Comparison of ENCODE assay signal across 9 cellular contexts in the genomic region with DNA sequence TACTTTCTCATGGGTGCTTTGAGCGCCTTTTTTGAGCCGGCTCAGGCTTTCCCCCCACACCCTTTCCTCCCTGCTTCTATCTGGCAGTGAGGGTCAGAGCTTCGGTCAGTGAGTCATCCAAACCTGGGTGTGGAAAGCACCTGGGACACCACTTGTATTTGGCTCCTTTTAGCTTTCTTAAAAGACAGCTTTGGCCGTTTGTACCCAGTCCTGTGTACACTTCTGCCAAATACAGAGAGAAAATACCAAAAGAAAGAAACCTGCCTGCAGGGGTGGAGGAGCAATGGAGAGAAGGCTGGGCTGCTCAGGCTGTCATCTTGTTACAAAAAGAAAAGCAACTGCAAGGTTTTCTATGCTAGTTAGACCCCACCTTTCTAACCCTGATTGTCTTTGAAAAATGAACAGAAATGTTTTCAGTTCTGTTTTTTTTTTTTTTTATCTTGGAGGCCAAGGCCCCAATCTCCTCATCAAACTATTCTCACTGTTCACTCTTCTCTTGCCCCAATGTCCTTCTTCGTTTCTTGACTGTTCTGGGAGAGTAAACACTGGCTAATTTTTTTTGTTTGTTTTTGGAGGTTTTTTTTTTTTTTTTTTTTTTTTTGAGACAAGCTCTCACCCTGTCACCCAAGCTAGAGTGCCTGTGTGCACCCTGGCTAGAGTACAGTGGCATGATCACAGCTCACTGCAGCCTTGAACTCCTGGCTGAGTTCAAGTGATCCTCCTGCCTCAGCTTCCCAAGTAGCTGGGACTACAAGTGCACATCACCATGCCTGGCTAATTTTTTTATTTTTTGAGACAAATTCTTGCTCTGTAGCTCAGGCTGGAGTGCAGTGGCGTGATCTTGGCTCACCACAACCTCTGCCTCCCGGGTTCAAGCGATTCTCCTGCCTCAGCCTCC.
A peak's percentile ranks its signal among the peaks of the same experiment; 100 is the strongest.
DNase-seq lines count a peak whose midpoint lies in the region; ATAC-seq and TF ChIP-seq lines count a peak whose summit lies in the region.
"Had no signal": no experiment of that assay in that cellular context is flagged by ENCODE, and none has a peak within 500 bp of the region (broad histone marks: within the 10 kb centered on the region; RNA-seq: fewer than 3 reads in every experiment).

No MANE protein-coding gene starts in this region.

- peaks cover 36% of the 10 kb centered on the region for H3K36me3 ChIP-seq in left ventricle myocardium inferior
- peaks cover 5 to 27% of the 10 kb centered on the region in 2 donors for H3K36me3 ChIP-seq in esophagus (ENCODE audit: control insufficient read depth in 2 of 2, insufficient read depth in 2 of 2, low read length in 1 of 2)

- TF ChIP-seq CTCF in left ventricle myocardium inferior (IDR thresholded peaks at IDR 0.05; ENCODE audit: borderline replicate concordance): no peak

- H3K27ac ChIP-seq in left ventricle myocardium inferior (replicated peaks) (peak overlapping the region; percentile 24), esophagus (ENCODE audit: low read depth in 2 of 2, low read length in 1 of 2) (peak overlapping the region; percentile 77 to 97)

- H3K9me3 ChIP-seq in left ventricle myocardium inferior (replicated peaks) (no peaks in the 10 kb centered on the region), esophagus (ENCODE audit: control insufficient read depth in 2 of 2, insufficient read depth in 1 of 2, low read depth in 1 of 2, low read length in 1 of 2) (no peaks in the 10 kb centered on the region)

- H3K4me3 ChIP-seq in left ventricle myocardium inferior (no peak overlapping the region), esophagus (ENCODE audit: low read depth in 1 of 2, low read length in 2 of 2) (no peak overlapping the region)

- intact Hi-C loops in left ventricle myocardium inferior (cut with micrococcal nuclease) (loop anchor here (10.0 kb wide), 1 partner anchor 512 kb away; no protein-coding TSS in a partner anchor), left ventricle myocardium superior (cut with micrococcal nuclease) (no loop called here)

- 52% methylated on average over 8 of the region's 8 CpGs for WGBS in esophagus, 2 donors

- DNase-seq in left ventricle myocardium inferior: no peak
- no peak for DNase-seq in left ventricle myocardium superior
- DNase-seq in anterior cingulate cortex (lab: John Stamatoyannopoulos, UW): no peak
- DNase-seq in GM03348 (ENCODE audit: low spot score): no peak
- DNase-seq in NCI-H774 (lab: John Stamatoyannopoulos, UW): no peak
- DNase-seq in NCI-H187 treated with DMSO at 0.1 percent for 48 hours (lab: John Stamatoyannopoulos, UW): no peak
- DNase-seq: activated CD4-positive, alpha-beta T cell treated with anti-CD3 and anti-CD28 coated beads, Interleukin-2, amount 50 U/mL, for 48 hours had no signal

- no peak for ATAC-seq in left ventricle myocardium superior
- ATAC-seq in HG03521 (IDR thresholded peaks at IDR 0.05; ENCODE audit: unreplicated experiment): peak; percentile 43

- H3K27me3 ChIP-seq in left ventricle myocardium inferior (ENCODE audit: low read depth) (no peaks in the 10 kb centered on the region), esophagus (ENCODE audit: control insufficient read depth in 1 of 2, insufficient read depth in 2 of 2, low read length in 2 of 2) (no peaks in the 10 kb centered on the region)

- H3K4me1 ChIP-seq in left ventricle myocardium inferior (peaks cover 55% of the 10 kb centered on the region), esophagus (ENCODE audit: control insufficient read depth in 2 of 2, insufficient read depth in 2 of 2, low read length in 1 of 2) (peaks cover 0 to 9% of the 10 kb centered on the region in 2 donors)
